9 cellular contexts compared by ENCODE assay signal in the genomic region with DNA sequence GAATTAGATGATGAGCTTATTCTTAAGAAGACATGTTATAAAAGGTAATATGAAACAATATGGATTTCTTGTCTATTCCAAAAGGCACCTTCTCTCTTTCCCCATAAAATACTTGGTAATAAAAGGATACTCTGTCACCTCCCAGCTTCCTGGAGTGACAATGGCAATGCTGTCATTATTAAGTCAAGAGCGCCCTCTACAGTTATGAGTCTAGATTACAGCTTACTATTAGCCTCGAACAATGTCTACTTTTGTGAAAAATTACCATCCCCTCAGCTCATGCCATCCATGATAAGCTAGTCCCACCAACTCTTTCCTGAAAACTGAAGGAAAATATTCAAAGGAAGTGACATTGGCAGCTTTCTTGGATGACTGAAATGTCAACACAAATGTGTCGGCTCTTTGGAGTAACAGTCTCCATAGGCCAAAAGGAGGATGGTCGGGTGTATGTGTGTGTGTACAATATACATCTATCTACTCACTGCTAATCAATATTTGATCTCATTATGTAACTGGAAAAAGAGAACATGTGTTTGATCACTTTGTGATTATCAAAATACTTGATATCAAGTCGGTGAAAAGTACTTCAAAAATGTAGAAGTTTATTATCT. TPM values are rescaled to one million over a fixed set of nuclear protein-coding genes. Genes with fewer than 3 reads are reported as not detected.
DNase-seq lines count a peak whose midpoint lies in the region; ATAC-seq, FAIRE-seq and TF ChIP-seq lines count a peak whose summit lies in the region.
"Had no signal": no experiment of that assay in that cellular context is flagged by ENCODE, and none has a peak within 500 bp of the region (broad histone marks: within the 10 kb centered on the region; RNA-seq: fewer than 3 reads in every experiment).

No MANE protein-coding gene starts in this region.

- RAD21 ChIA-PET in HCT116 (lab: Charles Lee; ENCODE audit: low non-redundant PET in 1 of 2, low total read pairs in 2 of 2, uncharacterized antibody in 2 of 2, unreplicated experiment in 2 of 2): interaction anchor here (0.6 to 1.5 kb wide), 9 partner anchors 11 to 810 kb away, joined by 3 to 5 read pairs (median 3); no protein-coding TSS in a partner anchor

- no peaks in the 10 kb centered on the region for H3K27me3 Mint-ChIP-seq in astrocyte (ENCODE audit: low read depth, unreplicated experiment)

- H3K4me3 ChIP-seq in HCT116 (replicated peaks in 1 of 2; ENCODE audit: low read depth in 1 of 2, low read length in 2 of 2) (no peak overlapping the region), astrocyte (ENCODE audit: insufficient read depth, low read depth, low read length) (no peak overlapping the region), tibial artery (no peak overlapping the region)

- peak; percentile 51 to 90 (median 81) for TF ChIP-seq CTCF in HCT116 (IDR thresholded peaks at IDR 0.05 in 2 of 3, conservative IDR thresholded peaks at IDR 0.05 in 1 of 3; ENCODE audit: borderline replicate concordance in 1 of 3, insufficient read depth in 1 of 3, low read depth in 2 of 3, low read length in 2 of 3)
- TF ChIP-seq CTCF in astrocyte (IDR thresholded peaks at IDR 0.05; ENCODE audit: insufficient read depth, low read depth, low read length): peak; percentile 80
- peak; percentile 49 to 66 for TF ChIP-seq CTCF in tibial artery (IDR thresholded peaks at IDR 0.05)

- H4K20me1 ChIP-seq in HCT116 (ENCODE audit: insufficient read depth) (no peaks in the 10 kb centered on the region), astrocyte (ENCODE audit: insufficient read depth, low read length) (no peaks in the 10 kb centered on the region)

- no peak overlapping the region for H3K27ac ChIP-seq in HCT116 (ENCODE audit: low read depth, low read length)
- H3K27ac ChIP-seq in astrocyte (ENCODE audit: low read depth, low read length): no peak overlapping the region
- H3K27ac ChIP-seq in tibial artery: no peak overlapping the region

- intact Hi-C loops in HCT116 (cut with micrococcal nuclease): loop anchor here (5.0 to 10.0 kb wide), 4 partner anchors 683 to 1051 kb away; no protein-coding TSS in a partner anchor
- intact Hi-C loops in tibial artery (cut with DNase I; ENCODE audit: low total_unique reads): loop anchor here (10.0 kb wide), 1 partner anchor 813 kb away; no protein-coding TSS in a partner anchor

- H3K4me3 Mint-ChIP-seq in astrocyte (ENCODE audit: unreplicated experiment): no peak overlapping the region
- H3K4me3 Mint-ChIP-seq: naive thymus-derived CD4-positive, alpha-beta T cell had no signal

- peak; percentile 23 for FAIRE-seq in astrocyte (lab: Jason Lieb, UNC)

- H3K4me2 ChIP-seq in HCT116 (ENCODE audit: low read length) (peak overlapping the region; percentile 40; the same call in 1 of the 2 replicates), astrocyte (ENCODE audit: low read length) (no peak overlapping the region)

- H3K4me1 ChIP-seq in HCT116 (ENCODE audit: control insufficient read depth in 1 of 2, insufficient read depth in 2 of 2, low read length in 2 of 2) (peaks cover 4 to 14% of the 10 kb centered on the region in 2 experiments; a peak in 2 of 4 replicates), astrocyte (ENCODE audit: insufficient read depth, low read length) (peaks cover 19% of the 10 kb centered on the region), tibial artery (peaks cover 0 to 9% (median 0%) of the 10 kb centered on the region in 4 donors)

- DNase-seq in DMS53 (lab: John Stamatoyannopoulos, UW) (peak; percentile 82), HCT116 (ENCODE audit: low read depth, low spot score) (peak; percentile 44), NCI-H2227 (lab: John Stamatoyannopoulos, UW; ENCODE audit: unreplicated experiment) (peak; percentile 84), astrocyte (ENCODE audit: low read depth) (no peak), inferior parietal cortex (ENCODE audit: extremely low spot score) (peak; percentile 94), tibial artery (no peak), activated gamma-delta T cell treated with Interleukin-2 at 50 U/mL for 16 hours (no peak)
- no peak for DNase-seq in stimulated activated CD4-positive, alpha-beta T cell treated with anti-CD3 and anti-CD28 coated beads, Interleukin-15, amount 100 ng/mL, for 24 hours

- H3K9me3 ChIP-seq in HCT116 (ENCODE audit: control insufficient read depth in 1 of 2, insufficient read depth in 1 of 2, low read depth in 1 of 2, low read length in 2 of 2): no peaks in the 10 kb centered on the region
- no peaks in the 10 kb centered on the region for H3K9me3 ChIP-seq in astrocyte (ENCODE audit: insufficient read depth, low read depth, low read length)
- H3K9me3 ChIP-seq in tibial artery: no peaks in the 10 kb centered on the region

- no peak overlapping the region for H3K9ac ChIP-seq in HCT116 (ENCODE audit: low read length)
- no peak overlapping the region for H3K9ac ChIP-seq in astrocyte (ENCODE audit: low read length)

- peak; percentile 89 for TF ChIP-seq RAD21 in HCT116 (IDR thresholded peaks at IDR 0.05; ENCODE audit: low read depth)

- H3K27ac Mint-ChIP-seq in astrocyte (ENCODE audit: unreplicated experiment): no peak overlapping the region
- H3K27ac Mint-ChIP-seq: naive thymus-derived CD4-positive, alpha-beta T cell had no signal

- TF ChIP-seq POLR2A in HCT116 (IDR thresholded peaks at IDR 0.05; ENCODE audit: borderline replicate concordance, extremely low read depth, insufficient read depth, insufficient read length): no peak

- H3K36me3 ChIP-seq in HCT116 (ENCODE audit: control insufficient read depth in 1 of 2, insufficient read depth in 2 of 2, low read length in 2 of 2): no peaks in the 10 kb centered on the region
- H3K36me3 ChIP-seq in astrocyte (ENCODE audit: insufficient read depth, low read length): no peaks in the 10 kb centered on the region
- no peaks in the 10 kb centered on the region for H3K36me3 ChIP-seq in tibial artery

- peaks cover 7% of the 10 kb centered on the region for H3K4me1 Mint-ChIP-seq in astrocyte (ENCODE audit: low read depth, unreplicated experiment)

- POLR2A ChIA-PET in HCT116 (lab: Charles Lee): interaction anchor here (0.6 to 1.5 kb wide), 2 partner anchors 280 to 810 kb away, joined by 3 to 4 read pairs; no protein-coding TSS in a partner anchor

- H2AFZ ChIP-seq in HCT116 (ENCODE audit: low read depth, low read length, poor library complexity, severe bottlenecking): peak overlapping the region; percentile 94
- H2AFZ ChIP-seq in astrocyte (ENCODE audit: low read depth, low read length): no peak overlapping the region

- no TSS peak for BruUV-seq in HCT116 (replicated peaks; lab: Mats Ljungman, UMichigan)

- H3K9me3 Mint-ChIP-seq in astrocyte (ENCODE audit: unreplicated experiment): no peaks in the 10 kb centered on the region

- peaks cover 1% of the 10 kb centered on the region for H3K36me3 Mint-ChIP-seq in astrocyte (ENCODE audit: low read depth, unreplicated experiment)
- H3K36me3 Mint-ChIP-seq: naive thymus-derived CD4-positive, alpha-beta T cell had no signal

- no peaks in the 10 kb centered on the region for H3K9me2 ChIP-seq in HCT116 (ENCODE audit: insufficient read depth)

- no peaks in the 10 kb centered on the region for H3K79me2 ChIP-seq in HCT116 (ENCODE audit: insufficient read depth, low read length)
- H3K79me2 ChIP-seq in astrocyte (ENCODE audit: insufficient read depth, low read length): no peaks in the 10 kb centered on the region

- peak; percentile 89 for ATAC-seq in HCT116
- ATAC-seq: naive thymus-derived CD4-positive, alpha-beta T cell had no signal

- H3K27me3 ChIP-seq in HCT116 (ENCODE audit: insufficient read depth, low read length): no peaks in the 10 kb centered on the region
- H3K27me3 ChIP-seq in astrocyte (ENCODE audit: insufficient read depth, low read length): no peaks in the 10 kb centered on the region
- no peaks in the 10 kb centered on the region for H3K27me3 ChIP-seq in tibial artery

- CTCF ChIA-PET in HCT116 (lab: Charles Lee): interaction anchor here (0.6 to 2.4 kb wide), 38 partner anchors 8 to 1523 kb away, joined by 3 to 22 read pairs (median 6); a partner anchor contains a TSS

TF ChIP-seq in HCT116, 20 proteins besides CTCF, POLR2A, EP300 and RAD21:
- no peak for TF ChIP-seq ELF1 (IDR thresholded peaks at IDR 0.05; ENCODE audit: borderline replicate concordance, low read depth)
- no peak for TF ChIP-seq ZFX (IDR thresholded peaks at IDR 0.05)
- no peak for TF ChIP-seq EGR1 (IDR thresholded peaks at IDR 0.05; ENCODE audit: low read depth)
- TF ChIP-seq SIN3A (IDR thresholded peaks at IDR 0.05; ENCODE audit: low read depth): no peak
- TF ChIP-seq SP1 (IDR thresholded peaks at IDR 0.05; ENCODE audit: low read depth): no peak
- no peak for TF ChIP-seq CEBPB (IDR thresholded peaks at IDR 0.05; ENCODE audit: low read depth)
- TF ChIP-seq FOSL1 (IDR thresholded peaks at IDR 0.05; ENCODE audit: low read depth): no peak
- TF ChIP-seq EZH2 (IDR thresholded peaks at IDR 0.05): no peak
TF ChIP-seq in HCT116: peak in this region for 0.

RNA-seq across cellular contexts. Expression of a gene that starts 48.7 kb away (rescaled TPM):
- total RNA-seq in HCT116 (2021; ENCODE audit: unreplicated experiment): 62.5 TPM
- 54.9 and 103 TPM in 2 replicates for polyA plus RNA-seq in HCT116 (2012)
- 1.6 and 2.4 TPM in 2 replicates for total RNA-seq in astrocyte

Comparison
In these comparisons a context has a peak if more than half of its experiments do, and no peak if none do; other contexts are left out.
1. DNase-seq: peak in DMS53 (single experiment), HCT116 (single experiment), NCI-H2227 (single experiment) and inferior parietal cortex (single experiment); none in astrocyte (single experiment), tibial artery (0 of 2), activated gamma-delta T cell treated with Interleukin-2 at 50 U/mL for 16 hours (single experiment) and stimulated activated CD4-positive, alpha-beta T cell treated with anti-CD3 and anti-CD28 coated beads, Interleukin-15, amount 100 ng/mL, for 24 hours (single experiment).
2. RNA of a gene that starts 48.7 kb away (total RNA-seq): 62.5 TPM in HCT116 (single experiment); 1.6 to 2.4 TPM in astrocyte; every median in the first group is over 10 times any median in the second.
3. Peak in every context shown above with its lines, with median percentiles within 50 percentile points of each other: CTCF ChIP-seq.